ENCODE assay signal across 9 cellular contexts in the genomic region with DNA sequence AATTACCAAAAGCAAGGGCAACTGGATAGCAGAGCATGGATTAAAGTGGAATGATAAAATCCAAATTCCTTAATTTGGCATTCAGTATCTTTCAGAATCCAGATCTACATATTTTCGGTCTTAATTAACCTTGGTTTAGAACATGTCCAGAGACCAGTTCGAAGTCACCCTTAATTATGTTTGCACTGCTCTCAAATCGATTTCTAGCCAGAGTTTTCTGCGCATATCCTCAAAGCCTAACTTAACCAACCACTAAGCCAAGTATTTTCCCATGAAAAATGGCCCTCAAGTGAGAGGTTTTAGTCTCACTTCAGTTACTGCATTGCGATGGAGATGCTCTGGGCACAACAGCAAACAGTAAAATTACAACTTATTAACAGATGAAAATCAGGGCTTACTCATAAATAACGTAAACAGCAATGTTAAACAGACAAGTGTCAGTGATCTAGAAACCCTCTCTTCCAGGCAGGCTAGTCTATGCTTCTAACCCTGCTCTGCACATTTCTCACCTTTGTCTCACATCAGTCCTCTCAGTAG. TPM values are rescaled to one million over a fixed set of nuclear protein-coding genes. Genes with fewer than 3 reads are reported as not detected.
DNase-seq lines count a peak whose midpoint lies in the region; ATAC-seq and TF ChIP-seq lines count a peak whose summit lies in the region.
"Had no signal": no experiment of that assay in that cellular context is flagged by ENCODE, and none has a peak within 500 bp of the region (broad histone marks: within the 10 kb centered on the region; RNA-seq: fewer than 3 reads in every experiment).

No MANE protein-coding gene starts in this region.

- 70% methylated on average over 6 of the region's 6 CpGs for WGBS in right cardiac atrium

- H3K4me1 ChIP-seq in HUES6 (ENCODE audit: control insufficient read depth, insufficient read depth, low read length) (peaks cover 25% of the 10 kb centered on the region), breast epithelium (peaks cover 0 to 15% of the 10 kb centered on the region in 2 donors), right cardiac atrium (ENCODE audit: control insufficient read depth, insufficient read depth, low read length) (no peaks in the 10 kb centered on the region)

- H3K36me3 ChIP-seq in HUES6 (ENCODE audit: control insufficient read depth, insufficient read depth, low read length) (peaks cover 5% of the 10 kb centered on the region; the same call in 1 of the 2 replicates), breast epithelium (no peaks in the 10 kb centered on the region)

- peak overlapping the region; percentile 25; the same call in 1 of the 2 replicates for H3K4me3 ChIP-seq in HUES6 (ENCODE audit: low read depth, low read length)
- H3K4me3 ChIP-seq in breast epithelium, result peak overlapping the region in 2 of 3 donors; percentile 4 to 88
- no peak overlapping the region for H3K4me3 ChIP-seq in right cardiac atrium (ENCODE audit: low read length)

- H3K27me3 ChIP-seq in HUES6 (ENCODE audit: control insufficient read depth, insufficient read depth, low read length) (no peaks in the 10 kb centered on the region), breast epithelium (no peaks in the 10 kb centered on the region), right cardiac atrium (ENCODE audit: control insufficient read depth, insufficient read depth) (no peaks in the 10 kb centered on the region)

- no peak for TF ChIP-seq CTCF in breast epithelium (IDR thresholded peaks at IDR 0.05)

- peak; percentile 57 for DNase-seq in ACHN
- DNase-seq in breast epithelium (ENCODE audit: low spot score in 2 of 2), result no peak
- peak; percentile 53 for DNase-seq in medulla oblongata (ENCODE audit: extremely low spot score)
- DNase-seq in right cardiac atrium, result no peak
- DNase-seq: NCI-H774 had no signal

- no peak overlapping the region for H3K27ac ChIP-seq in HUES6 (ENCODE audit: low read depth, low read length)
- peak overlapping the region; percentile 68 to 100 for H3K27ac ChIP-seq in breast epithelium
- no peak overlapping the region for H3K27ac ChIP-seq in right cardiac atrium (ENCODE audit: low read length)

- H3K9me3 ChIP-seq in HUES6 (ENCODE audit: control insufficient read depth, insufficient read depth, low read depth, low read length) (no peaks in the 10 kb centered on the region), breast epithelium (no peaks in the 10 kb centered on the region), right cardiac atrium (ENCODE audit: control insufficient read depth, low read length) (no peaks in the 10 kb centered on the region)

- TF ChIP-seq POLR2A in breast epithelium (IDR thresholded peaks at IDR 0.05), result no peak

- peak overlapping the region; percentile 37 for H3K9ac ChIP-seq in HUES6 (ENCODE audit: low read length)

- ATAC-seq in GM18873 (IDR thresholded peaks at IDR 0.05; ENCODE audit: low FRiP score, unreplicated experiment) (no peak), HG03108 (IDR thresholded peaks at IDR 0.05; ENCODE audit: unreplicated experiment) (no peak), HG02759 (IDR thresholded peaks at IDR 0.05; ENCODE audit: unreplicated experiment) (no peak), right cardiac atrium (no peak)

- in situ Hi-C loops in ACHN (cut with HindIII; ENCODE audit: low pct_ligation_motif_present, low pct_unique_long_range_greater_than_20kb, low sequenced_read_pairs), result no loop called here

- intact Hi-C loops in breast epithelium (cut with DNase I; ENCODE audit: low total_unique reads), result no loop called here
- intact Hi-C loops in right cardiac atrium (cut with DNase I), result loop anchor here in 3 of 4 donors (5.0 to 10.0 kb wide), 3 partner anchors 33 to 119 kb away; no protein-coding TSS in a partner anchor

RNA-seq across cellular contexts. Expression of a gene that starts 4.5 kb away (rescaled TPM):
- 100 to 1,000 TPM; 188 to 419 (median 201) TPM for total RNA-seq in breast epithelium
- 100 to 1,000 TPM; 242 to 283 (median 249) TPM for total RNA-seq in right cardiac atrium
- 183 TPM for polyA plus RNA-seq in right cardiac atrium

Comparison
In these comparisons a context has a peak if more than half of its experiments do, and no peak if none do; other contexts are left out.
1. DNase-seq: peak in ACHN (single experiment) and medulla oblongata (single experiment); none in breast epithelium (0 of 2) and right cardiac atrium (0 of 3).
2. H3K27ac ChIP-seq: peak in breast epithelium (2 of 2); none in HUES6 (single experiment) and right cardiac atrium (single experiment).